8 cellular contexts compared by ENCODE assay signal in genomic region chr10:79399242-79399831, GRCh38.
DNase-seq lines count a peak whose midpoint lies in the region; ATAC-seq and TF ChIP-seq lines count a peak whose summit lies in the region.

No MANE protein-coding gene starts in this region.

- peak overlapping the region in 1 of 2 donors; percentile 39 for H3K4me3 ChIP-seq in foreskin fibroblast (ENCODE audit: low read depth in 1 of 2, low read length in 2 of 2)

- no peak for TF ChIP-seq CTCF in foreskin fibroblast (IDR thresholded peaks at IDR 0.05; ENCODE audit: low read depth, low read length)

- ATAC-seq in HG02973 (IDR thresholded peaks at IDR 0.05; ENCODE audit: unreplicated experiment) (no peak), GM18909 (IDR thresholded peaks at IDR 0.05; ENCODE audit: poor library complexity, unreplicated experiment) (no peak)

- DNase-seq in GM04504 (ENCODE audit: low read depth), result peak; percentile 97
- peak; percentile 52 for DNase-seq in SW480 (ENCODE audit: low spot score)
- peak; percentile 96 to 98 for DNase-seq in foreskin fibroblast
- peak in 49 of 56 donors; percentile 33 to 82 (median 65) for DNase-seq in nucleus accumbens (lab: John Stamatoyannopoulos, UW)
- no peak for DNase-seq in NCI-H526 (lab: John Stamatoyannopoulos, UW)
- no peak for DNase-seq in stimulated activated CD4-positive, alpha-beta T cell treated with anti-CD3 and anti-CD28 coated beads, Interleukin-12 subunit alpha, Interleukin-12 subunit beta, amount 100 ng/mL, for 4 hours

Comparison
In these comparisons a context has a peak if more than half of its experiments do, and no peak if none do; other contexts are left out.
1. DNase-seq: peak in GM04504 (single experiment), SW480 (single experiment), foreskin fibroblast (2 of 2) and nucleus accumbens (49 of 56); none in NCI-H526 (0 of 2) and stimulated activated CD4-positive, alpha-beta T cell treated with anti-CD3 and anti-CD28 coated beads, Interleukin-12 subunit alpha, Interleukin-12 subunit beta, amount 100 ng/mL, for 4 hours (single experiment).